ENCODE assay signal across 8 cellular contexts in genomic region chr16:10514369-10515055, GRCh38.
DNase-seq lines count a peak whose midpoint lies in the region; ATAC-seq, FAIRE-seq and TF ChIP-seq lines count a peak whose summit lies in the region.

No MANE protein-coding gene starts in this region.

- no peak overlapping the region for H3K23ac ChIP-seq in H1 (ENCODE audit: insufficient read length)

- no peaks in the 10 kb centered on the region for H3K36me3 ChIP-seq in H1 (ENCODE audit: control insufficient read depth in 2 of 4, insufficient read depth in 4 of 4, low read length in 3 of 4)
- no peaks in the 10 kb centered on the region for H3K36me3 ChIP-seq in thyroid gland

- no peak overlapping the region for H3K9ac ChIP-seq in H1 (replicated peaks in 1 of 4; ENCODE audit: extremely low read depth in 1 of 4, low read depth in 3 of 4, low read length in 3 of 4)

- no peaks in the 10 kb centered on the region for H3K27me3 ChIP-seq in H1 (replicated peaks in 1 of 4; ENCODE audit: control insufficient read depth in 3 of 4, extremely low read depth in 1 of 4, insufficient read depth in 3 of 4, low read length in 3 of 4)
- H3K27me3 ChIP-seq in thyroid gland: no peaks in the 10 kb centered on the region

- no peak overlapping the region for H4K8ac ChIP-seq in H1 (ENCODE audit: extremely low read depth, insufficient read depth, low read length)

- no peak overlapping the region for H3K56ac ChIP-seq in H1 (replicated peaks; ENCODE audit: insufficient read length, low read depth, low read length)

- peak; percentile 63 for DNase-seq in GM10266 (ENCODE audit: extremely low spot score)
- DNase-seq in NCI-H2029 (lab: John Stamatoyannopoulos, UW): peak; percentile 58
- peak; percentile 38 for DNase-seq in WTC11 (ENCODE audit: low spot score)
- DNase-seq in H1 (ENCODE audit: low read depth in 1 of 2, low spot score in 2 of 2): peak in 1 of 2 experiments; percentile 71
- peak in 1 of 2 experiments; percentile 48 for DNase-seq in mesothelial cell of epicardium (ENCODE audit: low spot score in 2 of 2, unreplicated experiment in 2 of 2)
- peak; percentile 57 to 61 for DNase-seq in thyroid gland

- H3K4me1 Mint-ChIP-seq in WTC11 (peaks cover 7% of the 10 kb centered on the region), mesothelial cell of epicardium (peaks cover 22% of the 10 kb centered on the region)

- H4K5ac ChIP-seq in H1 (ENCODE audit: insufficient read length, low read depth, low read length): no peak overlapping the region

- no peaks in the 10 kb centered on the region for H3K79me2 ChIP-seq in H1 (ENCODE audit: control insufficient read depth in 1 of 2, insufficient read depth in 2 of 2, low read length in 2 of 2)

- no peak overlapping the region for H2BK15ac ChIP-seq in H1 (ENCODE audit: low read length)

- H3K4ac ChIP-seq in H1 (replicated peaks; ENCODE audit: insufficient read length, low read depth, low read length): no peak overlapping the region

- peak; percentile 77 for TF ChIP-seq CTCF in 22Rv1 (IDR thresholded peaks at IDR 0.05)
- TF ChIP-seq CTCF in GM10266 (IDR thresholded peaks at IDR 0.05; ENCODE audit: control insufficient read depth, insufficient read depth, low read depth, missing control alignments): peak; percentile 56
- TF ChIP-seq CTCF in WTC11 (IDR thresholded peaks at IDR 0.05): 0 out of 2 replicates have a peak, but pooled peaks have one; percentile 41
- TF ChIP-seq CTCF in H1 (IDR thresholded peaks at IDR 0.05; ENCODE audit: control extremely low read depth in 1 of 3, insufficient read depth in 1 of 3, low read depth in 1 of 3, low read length in 3 of 3): peak in 2 of 3 experiments; percentile 57 to 61; a peak in 3 of 4 replicates
- peak; percentile 81 for TF ChIP-seq CTCF in mesothelial cell of epicardium (IDR thresholded peaks at IDR 0.05; ENCODE audit: unreplicated experiment)
- peak in 5 of 6 experiments; percentile 30 to 69 (median 66) for TF ChIP-seq CTCF in thyroid gland (IDR thresholded peaks at IDR 0.05)

- CTCF ChIA-PET in WTC11 (lab: Charles Lee): interaction anchor here (0.6 to 3.7 kb wide), 18 partner anchors 9 to 1325 kb away, joined by 3 to 36 read pairs (median 3); partner anchors contain the start of genes EMP2 and NUBP1
- CTCF ChIA-PET in H1 (lab: Charles Lee; ENCODE audit: partially characterized antibody): interaction anchor here (0.5 to 5.4 kb wide), 30 partner anchors 9 to 833 kb away, joined by 3 to 70 read pairs (median 3); partner anchors contain the start of genes EMP2 and NUBP1

- H3K4me2 ChIP-seq in H1 (ENCODE audit: insufficient read depth in 1 of 2, low read depth in 2 of 2, low read length in 2 of 2): no peak overlapping the region

- POLR2A ChIA-PET in WTC11 (lab: Charles Lee) (interaction anchor here (0.6 kb wide), 1 partner anchor 224 kb away, joined by 3 read pairs; no protein-coding TSS in a partner anchor), H1 (lab: Charles Lee; ENCODE audit: partially characterized antibody) (interaction anchor here (0.6 to 1.4 kb wide), 3 partner anchors 223 to 905 kb away, joined by 3 to 4 read pairs (median 3); partner anchors contain the start of gene NUBP1)

- H3K9me3 Mint-ChIP-seq in WTC11 (peaks cover 13% of the 10 kb centered on the region; the same call in 1 of the 2 replicates), mesothelial cell of epicardium (no peaks in the 10 kb centered on the region)

- intact Hi-C loops in thyroid gland (cut with DNase I): loop anchor here (5.0 kb wide), 1 partner anchor 403 kb away; no protein-coding TSS in a partner anchor

- FAIRE-seq in H1 (lab: Jason Lieb, UNC): peak; percentile 91

- no peak overlapping the region for H3K18ac ChIP-seq in H1 (ENCODE audit: extremely low read depth, low read length)

- H3K36me3 Mint-ChIP-seq in WTC11 (no peaks in the 10 kb centered on the region), mesothelial cell of epicardium (peaks cover 1% of the 10 kb centered on the region)

- TF ChIP-seq EP300 in H1 (IDR thresholded peaks at IDR 0.05; ENCODE audit: borderline replicate concordance in 1 of 2, low read depth in 2 of 2, low read length in 2 of 2): no peak

- no peak overlapping the region for H4K91ac ChIP-seq in H1 (replicated peaks; ENCODE audit: insufficient read length, low read length)

- no peaks in the 10 kb centered on the region for H3K79me1 ChIP-seq in H1 (ENCODE audit: low read depth, low read length)

- no peak overlapping the region for H2BK5ac ChIP-seq in H1 (ENCODE audit: low read depth, low read length)

- H2BK12ac ChIP-seq in H1 (ENCODE audit: low read depth, low read length): no peak overlapping the region

- no peak; the same call in 1 of the 2 replicates for ATAC-seq in WTC11
- ATAC-seq in GM18505 (IDR thresholded peaks at IDR 0.05; ENCODE audit: unreplicated experiment): no peak

- peak overlapping the region; percentile 89 for H2AFZ ChIP-seq in H1 (ENCODE audit: low read length)

- H3K27ac ChIP-seq in 22Rv1 (no peak overlapping the region), H1 (ENCODE audit: low read depth, low read length) (no peak overlapping the region), thyroid gland (no peak overlapping the region)

- no peaks in the 10 kb centered on the region for H4K20me1 ChIP-seq in H1 (replicated peaks in 1 of 2; ENCODE audit: control insufficient read depth in 1 of 2, insufficient read depth in 2 of 2, low read length in 2 of 2)

- H3K27me3 Mint-ChIP-seq in WTC11 (ENCODE audit: low read depth): no peaks in the 10 kb centered on the region
- H3K27me3 Mint-ChIP-seq in mesothelial cell of epicardium (ENCODE audit: low read depth): no peaks in the 10 kb centered on the region

- no peak overlapping the region for H2AK5ac ChIP-seq in H1 (ENCODE audit: low read depth, low read length)

- H3K4me1 ChIP-seq in H1 (replicated peaks in 1 of 4; ENCODE audit: control insufficient read depth in 3 of 4, insufficient read depth in 4 of 4, low read length in 3 of 4) (peaks cover 0 to 4% (median 0%) of the 10 kb centered on the region in 4 experiments; a peak in 1 of 7 replicates), thyroid gland (peaks cover 0 to 12% of the 10 kb centered on the region in 2 donors)

- TF ChIP-seq POLR2A in H1 (IDR thresholded peaks at IDR 0.05; ENCODE audit: control extremely low read depth in 1 of 2, low read depth in 2 of 2, low read length in 2 of 2): no peak
- TF ChIP-seq POLR2A in thyroid gland (IDR thresholded peaks at IDR 0.05): no peak
- no peak for TF ChIP-seq POLR2A in GM18505 (IDR thresholded peaks at IDR 0.05; ENCODE audit: borderline replicate concordance, extremely low read depth, insufficient read depth, insufficient read length)

- no peak overlapping the region for H3K4me3 Mint-ChIP-seq in WTC11
- H3K4me3 Mint-ChIP-seq in mesothelial cell of epicardium: no peak overlapping the region

- H3K4me3 ChIP-seq in H1 (ENCODE audit: extremely low read depth in 1 of 4, insufficient read depth in 2 of 4, low read depth in 3 of 4, low read length in 4 of 4) (no peak overlapping the region), thyroid gland (replicated peaks in 1 of 3) (no peak overlapping the region)

- no peak overlapping the region for H2BK20ac ChIP-seq in H1 (ENCODE audit: low read length)

- TF ChIP-seq RAD21 in H1 (IDR thresholded peaks at IDR 0.05 in 1 of 2, conservative IDR thresholded peaks at IDR 0.05 in 1 of 2; ENCODE audit: low read depth in 2 of 2, low read length in 2 of 2): peak; percentile 79 to 81

- H3K9me3 ChIP-seq in H1 (ENCODE audit: insufficient read depth in 2 of 2, low read depth in 1 of 2, low read length in 1 of 2): no peaks in the 10 kb centered on the region
- no peaks in the 10 kb centered on the region for H3K9me3 ChIP-seq in thyroid gland

- H3K23me2 ChIP-seq in H1 (ENCODE audit: low read depth, low read length): no peaks in the 10 kb centered on the region

- no peak overlapping the region for H3K14ac ChIP-seq in H1 (ENCODE audit: insufficient read length)

- WGBS in H1 (ENCODE audit: extremely low coverage in 1 of 2, insufficient coverage in 1 of 2, insufficient read length in 1 of 2, insufficient replicate concordance in 2 of 2, low coverage in 1 of 2, low lambda C conversion rate in 2 of 2, missing lambda C conversion rate in 1 of 2), 2 experiments: 72% methylated on average over 6 of the region's 6 CpGs; no CpG with 5 or more reads in 1 of the 2 experiments
- 32 to 35% methylated on average over 6 of the region's 6 CpGs for WGBS in thyroid gland, 2 donors

- H3K27ac Mint-ChIP-seq in WTC11: no peak overlapping the region
- no peak overlapping the region for H3K27ac Mint-ChIP-seq in mesothelial cell of epicardium

- no peak overlapping the region for H2BK120ac ChIP-seq in H1 (replicated peaks; ENCODE audit: low read depth, low read length)

TF ChIP-seq in WTC11, 78 proteins besides CTCF, POLR2A, EP300 and RAD21:
- TF ChIP-seq SMAD3 (CRISPR knock-in tag; IDR thresholded peaks at IDR 0.05; ENCODE audit: borderline replicate concordance): no peak
- TF ChIP-seq GRHL2 (CRISPR knock-in tag; IDR thresholded peaks at IDR 0.05; ENCODE audit: insufficient replicate concordance, severe bottlenecking): no peak

TF ChIP-seq in H1, 55 proteins besides CTCF, POLR2A, EP300 and RAD21:
- TF ChIP-seq TEAD4 (IDR thresholded peaks at IDR 0.05; ENCODE audit: low read depth, low read length): peak; percentile 42; the same call in 1 of the 2 replicates
- no peak for TF ChIP-seq FOSL1 (IDR thresholded peaks at IDR 0.05; ENCODE audit: insufficient read depth, low read depth, low read length)
